23 cellular contexts compared by ENCODE assay signal in genomic region chr20:34200020-34200419, GRCh38. TPM values are rescaled to one million over a fixed set of nuclear protein-coding genes. Genes with fewer than 3 reads are reported as not detected.
"Had no signal": no experiment of that assay in that cellular context is flagged by ENCODE, and none has a peak within 500 bp of the region (broad histone marks: within the 10 kb centered on the region; RNA-seq: fewer than 3 reads in every experiment).

No MANE protein-coding gene starts in this region.

- H3K27ac ChIP-seq: esophagus squamous epithelium, foreskin keratinocyte, hepatocyte, left ventricle myocardium inferior, lower lobe of right lung, neural progenitor cell, ovary, right atrium auricular region, sigmoid colon, skin epidermis, thyroid gland had no signal

- H3K36me3 ChIP-seq: esophagus squamous epithelium, left ventricle myocardium inferior, lower lobe of right lung, neural progenitor cell, ovary, right atrium auricular region, sigmoid colon, thyroid gland had no signal

- H3K27me3 ChIP-seq: hepatocyte, ovary, right atrium auricular region, thyroid gland had no signal

- DNase-seq: dermis blood vessel endothelial cell; esophagus squamous epithelium; foreskin keratinocyte; head of caudate nucleus; kidney; left cardiac atrium; left ventricle myocardium inferior; lower lobe of right lung; natural killer cell; nucleus accumbens; ovary; sigmoid colon; stimulated activated naive CD4-positive, alpha-beta T cell treated with Interleukin-2 at 50 U/mL for 16 hours; thyroid gland had no signal

- H3K4me2 ChIP-seq: hepatocyte, neural progenitor cell had no signal

- H3K9ac ChIP-seq: neural progenitor cell had no signal

- H3K4me1 ChIP-seq: esophagus squamous epithelium, foreskin keratinocyte, left ventricle myocardium inferior, lower lobe of right lung, right atrium auricular region, sigmoid colon had no signal

- H3K9me3 ChIP-seq: esophagus squamous epithelium, lower lobe of right lung, ovary, right atrium auricular region, sigmoid colon, thyroid gland had no signal

- H3K4me3 ChIP-seq: esophagus squamous epithelium, hepatocyte, left ventricle myocardium inferior, lower lobe of right lung, neural progenitor cell, ovary, right atrium auricular region, sigmoid colon, skin epidermis, thyroid gland had no signal

RNA-seq across cellular contexts. Expression of gene ASIP, which starts 41.2 kb away (rescaled TPM):
- total RNA-seq: dermis blood vessel endothelial cell, epithelial cell of proximal tubule, esophagus squamous epithelium, foreskin keratinocyte, hepatocyte, kidney, lower lobe of right lung, mesothelial cell of epicardium, mucosa of gallbladder, myocyte, natural killer cell, posterior vena cava, thyroid gland had no signal
